Comparison of ENCODE assay signal across 1 cellular context in genomic region chr6:163572612-163573011, GRCh38.
TF ChIP-seq lines count a peak whose summit lies in the region.

No MANE protein-coding gene starts in this region.

TF ChIP-seq in HepG2, 621 proteins besides CTCF, POLR2A, EP300 and RAD21 (continued from another document):
- TF ChIP-seq ZHX2 (IDR thresholded peaks at IDR 0.05; ENCODE audit: low read depth) = no peak
- TF ChIP-seq ZHX2 (CRISPR knock-in tag; IDR thresholded peaks at IDR 0.05; ENCODE audit: borderline replicate concordance) = no peak
- no peak for TF ChIP-seq NCOA5 (CRISPR knock-in tag; IDR thresholded peaks at IDR 0.05)
- TF ChIP-seq HIVEP1 (CRISPR knock-in tag; IDR thresholded peaks at IDR 0.05) = no peak
